14 cellular contexts compared by ENCODE assay signal in the genomic region with DNA sequence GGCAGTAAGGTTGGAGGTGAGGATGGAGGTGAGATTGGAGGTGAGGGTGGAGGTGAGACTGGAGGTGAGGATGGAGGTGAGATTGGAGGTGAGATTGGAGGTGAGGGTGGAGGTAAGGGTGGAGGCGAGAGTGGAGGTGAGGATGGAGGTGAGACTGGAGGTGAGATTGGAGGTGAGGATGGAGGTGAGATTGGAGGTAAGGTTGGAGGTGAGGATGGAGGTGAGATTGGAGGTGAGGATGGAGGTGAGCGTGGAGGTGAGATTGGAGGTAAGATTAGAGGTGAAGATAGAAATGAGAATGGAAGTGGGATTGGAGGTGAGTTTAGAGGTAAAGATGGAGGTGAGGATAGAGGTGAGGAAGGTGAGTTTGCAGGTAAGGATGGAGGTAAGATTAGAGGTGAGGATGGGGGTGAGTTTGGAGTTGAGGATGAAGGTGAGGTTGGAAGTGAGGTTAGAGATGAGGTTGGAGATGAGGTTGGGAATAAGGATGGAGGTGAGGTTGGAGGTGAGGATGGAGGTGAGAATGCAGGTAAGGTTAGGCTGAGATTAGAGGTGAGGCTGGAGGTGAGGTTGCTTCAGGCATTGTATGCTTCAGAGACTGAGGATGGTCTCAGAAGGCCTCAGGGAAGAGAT. TPM values are rescaled to one million over a fixed set of nuclear protein-coding genes. Genes with fewer than 3 reads are reported as not detected.
DNase-seq lines count a peak whose midpoint lies in the region; ATAC-seq, FAIRE-seq and TF ChIP-seq lines count a peak whose summit lies in the region.
"Had no signal": no experiment of that assay in that cellular context is flagged by ENCODE, and none has a peak within 500 bp of the region (broad histone marks: within the 10 kb centered on the region; RNA-seq: fewer than 3 reads in every experiment).

No MANE protein-coding gene starts in this region.

- H3K9me3 Mint-ChIP-seq in CD4-positive, CD25-positive, alpha-beta regulatory T cell: no peaks in the 10 kb centered on the region
- H3K9me3 Mint-ChIP-seq in activated naive CD8-positive, alpha-beta T cell treated with anti-CD3 and anti-CD28 coated beads, Interleukin-2, amount 50 U/mL, for 24 hours: no peaks in the 10 kb centered on the region
- H3K9me3 Mint-ChIP-seq in neural progenitor cell: peaks cover 2% of the 10 kb centered on the region
- H3K9me3 Mint-ChIP-seq: naive thymus-derived CD8-positive, alpha-beta T cell had no signal

- H3K4me3 Mint-ChIP-seq in CD4-positive, CD25-positive, alpha-beta regulatory T cell: peak overlapping the region in 2 of 4 donors; percentile 46 to 68
- no peak overlapping the region for H3K4me3 Mint-ChIP-seq in activated naive CD8-positive, alpha-beta T cell treated with anti-CD3 and anti-CD28 coated beads, Interleukin-2, amount 50 U/mL, for 24 hours
- peak overlapping the region; percentile 1 for H3K4me3 Mint-ChIP-seq in neural progenitor cell
- H3K4me3 Mint-ChIP-seq: naive thymus-derived CD8-positive, alpha-beta T cell had no signal

- H3K79me2 ChIP-seq in neural progenitor cell (ENCODE audit: low read depth): no peaks in the 10 kb centered on the region

- peaks cover 12 to 25% (median 18%) of the 10 kb centered on the region in 4 donors for H3K4me1 Mint-ChIP-seq in CD4-positive, CD25-positive, alpha-beta regulatory T cell
- H3K4me1 Mint-ChIP-seq in activated naive CD8-positive, alpha-beta T cell treated with anti-CD3 and anti-CD28 coated beads, Interleukin-2, amount 50 U/mL, for 24 hours: peaks cover 18% of the 10 kb centered on the region
- no peaks in the 10 kb centered on the region for H3K4me1 Mint-ChIP-seq in neural progenitor cell

- H3K36me3 ChIP-seq in CD4-positive, CD25-positive, alpha-beta regulatory T cell (ENCODE audit: control insufficient read depth, insufficient read depth, low read length): peaks cover 37% of the 10 kb centered on the region
- H3K36me3 ChIP-seq in neural progenitor cell: no peaks in the 10 kb centered on the region
- H3K36me3 ChIP-seq in kidney (ENCODE audit: control insufficient read depth in 1 of 2, insufficient read depth in 2 of 2, low read length in 2 of 2): no peaks in the 10 kb centered on the region
- H3K36me3 ChIP-seq: adrenal gland had no signal

- TF ChIP-seq CTCF in neural progenitor cell (IDR thresholded peaks at IDR 0.05) (no peak), kidney (IDR thresholded peaks at IDR 0.05; ENCODE audit: borderline replicate concordance, extremely low read depth, insufficient read depth) (no peak)

- no peaks in the 10 kb centered on the region for H4K20me1 ChIP-seq in neural progenitor cell (ENCODE audit: low read depth)

- H3K9me3 ChIP-seq in CD4-positive, CD25-positive, alpha-beta regulatory T cell (ENCODE audit: control insufficient read depth in 2 of 2, low read length in 2 of 2): no peaks in the 10 kb centered on the region
- H3K9me3 ChIP-seq in neural progenitor cell (ENCODE audit: low read depth): no peaks in the 10 kb centered on the region
- no peaks in the 10 kb centered on the region for H3K9me3 ChIP-seq in kidney (ENCODE audit: control insufficient read depth in 1 of 2, low read length in 2 of 2)
- H3K9me3 ChIP-seq: adrenal gland, testis had no signal

- H3K27me3 Mint-ChIP-seq in CD4-positive, CD25-positive, alpha-beta regulatory T cell: no peaks in the 10 kb centered on the region
- no peaks in the 10 kb centered on the region for H3K27me3 Mint-ChIP-seq in activated naive CD8-positive, alpha-beta T cell treated with anti-CD3 and anti-CD28 coated beads, Interleukin-2, amount 50 U/mL, for 24 hours
- peaks cover 15% of the 10 kb centered on the region for H3K27me3 Mint-ChIP-seq in neural progenitor cell (ENCODE audit: insufficient read depth, low read depth)

- intact Hi-C loops in kidney (cut with DNase I): no loop called here

- no peak for ATAC-seq in CD4-positive, CD25-positive, alpha-beta regulatory T cell (ENCODE audit: low read depth in 2 of 2)
- no peak for ATAC-seq in activated naive CD8-positive, alpha-beta T cell treated with anti-CD3 and anti-CD28 coated beads, Interleukin-2, amount 50 U/mL, for 24 hours
- no peak for ATAC-seq in HG02884 (IDR thresholded peaks at IDR 0.05; ENCODE audit: unreplicated experiment)
- ATAC-seq: naive thymus-derived CD8-positive, alpha-beta T cell had no signal

- no peak overlapping the region for H2AFZ ChIP-seq in neural progenitor cell (replicated peaks)

- DNase-seq in CD4-positive, CD25-positive, alpha-beta regulatory T cell: no peak
- no peak for DNase-seq in GM12892 (ENCODE audit: insufficient read length)
- no peak for DNase-seq in activated naive CD8-positive, alpha-beta T cell treated with anti-CD3 and anti-CD28 coated beads, Interleukin-2, amount 50 U/mL, for 24 hours
- no peak for DNase-seq in neural progenitor cell (ENCODE audit: low spot score)
- DNase-seq in kidney: no peak
- no peak for DNase-seq in dermis blood vessel endothelial cell
- DNase-seq: central memory CD4-positive, alpha-beta T cell; naive thymus-derived CD8-positive, alpha-beta T cell had no signal

- TF ChIP-seq POLR2A in GM12892 (IDR thresholded peaks at IDR 0.05; ENCODE audit: low read depth, low read length): no peak

- peaks cover 27% of the 10 kb centered on the region for H3K36me3 Mint-ChIP-seq in CD4-positive, CD25-positive, alpha-beta regulatory T cell
- H3K36me3 Mint-ChIP-seq in activated naive CD8-positive, alpha-beta T cell treated with anti-CD3 and anti-CD28 coated beads, Interleukin-2, amount 50 U/mL, for 24 hours (ENCODE audit: low read depth): no peaks in the 10 kb centered on the region
- no peaks in the 10 kb centered on the region for H3K36me3 Mint-ChIP-seq in neural progenitor cell
- H3K36me3 Mint-ChIP-seq: naive thymus-derived CD8-positive, alpha-beta T cell had no signal

- no peaks in the 10 kb centered on the region for H3K27me3 ChIP-seq in CD4-positive, CD25-positive, alpha-beta regulatory T cell (ENCODE audit: control insufficient read depth, insufficient read depth, low read length)
- H3K27me3 ChIP-seq in neural progenitor cell: no peaks in the 10 kb centered on the region
- H3K27me3 ChIP-seq: adrenal gland, testis had no signal

- no peaks in the 10 kb centered on the region for H3F3A ChIP-seq in neural progenitor cell (ENCODE audit: low read depth)

- peak overlapping the region; percentile 85 to 96 (median 93) for H3K27ac Mint-ChIP-seq in CD4-positive, CD25-positive, alpha-beta regulatory T cell
- peak overlapping the region; percentile 80 for H3K27ac Mint-ChIP-seq in activated naive CD8-positive, alpha-beta T cell treated with anti-CD3 and anti-CD28 coated beads, Interleukin-2, amount 50 U/mL, for 24 hours
- H3K27ac Mint-ChIP-seq in neural progenitor cell: no peak overlapping the region

- no peak overlapping the region for H3K9ac ChIP-seq in neural progenitor cell
- H3K9ac ChIP-seq in kidney (ENCODE audit: low read length in 2 of 2): no peak overlapping the region

- H3K4me1 ChIP-seq in CD4-positive, CD25-positive, alpha-beta regulatory T cell (ENCODE audit: control insufficient read depth, insufficient read depth, low read length, poor library complexity, severe bottlenecking): peaks cover 16% of the 10 kb centered on the region
- no peaks in the 10 kb centered on the region for H3K4me1 ChIP-seq in neural progenitor cell
- peaks cover 4 to 8% of the 10 kb centered on the region in 2 donors for H3K4me1 ChIP-seq in kidney (ENCODE audit: control insufficient read depth in 1 of 2, insufficient read depth in 1 of 2, low read depth in 1 of 2, low read length in 2 of 2)
- H3K4me1 ChIP-seq: adrenal gland had no signal

- H3K4me2 ChIP-seq in neural progenitor cell: no peak overlapping the region

- peak overlapping the region; percentile 53 for H3K27ac ChIP-seq in CD4-positive, CD25-positive, alpha-beta regulatory T cell (ENCODE audit: insufficient read depth, low read length, poor library complexity, severe bottlenecking)
- H3K27ac ChIP-seq in neural progenitor cell: no peak overlapping the region
- no peak overlapping the region for H3K27ac ChIP-seq in kidney (ENCODE audit: low read depth in 2 of 2, low read length in 2 of 2)
- H3K27ac ChIP-seq: C4-2B, testis had no signal

- H3K4me3 ChIP-seq in CD4-positive, CD25-positive, alpha-beta regulatory T cell (ENCODE audit: low read depth, low read length): no peak overlapping the region
- H3K4me3 ChIP-seq in neural progenitor cell (no peak overlapping the region), kidney (ENCODE audit: low read length in 2 of 2) (no peak overlapping the region)
- H3K4me3 ChIP-seq: adrenal gland, testis had no signal

- FAIRE-seq in GM12892 (lab: Jason Lieb, UNC): peak; percentile 51
- FAIRE-seq in kidney (lab: Jason Lieb, UNC): no peak

RNA-seq across cellular contexts. Expression of a gene that starts 12.2 kb away (rescaled TPM):
- total RNA-seq in CD4-positive, CD25-positive, alpha-beta regulatory T cell: 53.1 TPM
- polyA plus RNA-seq in CD4-positive, CD25-positive, alpha-beta regulatory T cell: 100 to 1,000 TPM in 2 of 4 donors, 10 to 100 TPM in 2; 57.8 to 126 (median 84.6) TPM
- 30.6 TPM for polyA plus RNA-seq in GM12892 (2012; ENCODE audit: missing spikeins)
- not detected in 2 replicates for total RNA-seq in neural progenitor cell (ENCODE audit: low replicate concordance)
- 19.4 TPM for total RNA-seq in kidney
- polyA plus RNA-seq in kidney (ENCODE audit: insufficient read depth, low read depth, low replicate concordance): 4.7 TPM
- 0.17 TPM in 1 of 2 replicates, not detected in the other for total RNA-seq in dermis blood vessel endothelial cell
- total RNA-seq: SK-MEL-5 had no signal

RNA-seq across cellular contexts. Expression of a gene that starts 40.4 kb away (rescaled TPM):
- 27.0 TPM for total RNA-seq in CD4-positive, CD25-positive, alpha-beta regulatory T cell
- polyA plus RNA-seq in CD4-positive, CD25-positive, alpha-beta regulatory T cell: 10 to 100 TPM in 2 of 4 donors, 1 to 10 TPM in 2; 5.7 to 10.6 (median 8.8) TPM
- 14.7 TPM for polyA plus RNA-seq in GM12892 (2012; ENCODE audit: missing spikeins)
- total RNA-seq in neural progenitor cell (ENCODE audit: low replicate concordance): 0.03 TPM in 1 of 2 replicates, not detected in the other
- total RNA-seq in kidney: 11.4 TPM
- polyA plus RNA-seq in kidney (ENCODE audit: insufficient read depth, low read depth, low replicate concordance): 1.0 TPM
- total RNA-seq in dermis blood vessel endothelial cell: 7.1 and 9.2 TPM in 2 replicates
- total RNA-seq: SK-MEL-5 had no signal
- polyA plus RNA-seq: naive thymus-derived CD8-positive, alpha-beta T cell had no signal

RNA-seq across cellular contexts. Expression of a gene that starts 56.1 kb away (rescaled TPM):
- total RNA-seq in CD4-positive, CD25-positive, alpha-beta regulatory T cell: not detected
- polyA plus RNA-seq in CD4-positive, CD25-positive, alpha-beta regulatory T cell: not detected
- polyA plus RNA-seq in GM12892 (2012; ENCODE audit: missing spikeins): not detected
- total RNA-seq in neural progenitor cell (ENCODE audit: low replicate concordance): not detected in 2 replicates
- 2.1 TPM for total RNA-seq in kidney
- polyA plus RNA-seq in kidney (ENCODE audit: insufficient read depth, low read depth, low replicate concordance): 400 TPM
- total RNA-seq in dermis blood vessel endothelial cell: not detected in 2 replicates
- total RNA-seq: lower leg skin; naive thymus-derived CD8-positive, alpha-beta T cell; SK-MEL-5 had no signal
- polyA plus RNA-seq: naive thymus-derived CD8-positive, alpha-beta T cell had no signal

Comparison
In these comparisons a context has a peak if more than half of its experiments do, and no peak if none do; other contexts are left out.
1. RNA of a gene that starts 12.2 kb away (total RNA-seq): 53.1 TPM in CD4-positive, CD25-positive, alpha-beta regulatory T cell (single experiment) and 19.4 TPM in kidney (single experiment); 0.17 TPM in dermis blood vessel endothelial cell and not detected in neural progenitor cell; every median in the first group is over 10 times any median in the second.